In genomic region chr6:140752234-140752633, GRCh38 we compare ENCODE assay signal across 7 cellular contexts.
"Had no signal": no experiment of that assay in that cellular context is flagged by ENCODE, and none has a peak within 500 bp of the region (broad histone marks: within the 10 kb centered on the region; RNA-seq: fewer than 3 reads in every experiment).

No MANE protein-coding gene starts in this region.

- H3K4me3 ChIP-seq: GM12878 had no signal

- ATAC-seq: GM12878 had no signal

- DNase-seq: GDM1, GF-D8 had no signal

- FAIRE-seq: GM12878, GM12891, GM12892, GM18507, GM19239 had no signal
